Comparison of ENCODE assay signal across 8 cellular contexts in genomic region chr7:68406480-68406879, GRCh38.
"Had no signal": no experiment of that assay in that cellular context is flagged by ENCODE, and none has a peak within 500 bp of the region (broad histone marks: within the 10 kb centered on the region; RNA-seq: fewer than 3 reads in every experiment).

No MANE protein-coding gene starts in this region.

- H3K4me3 ChIP-seq: GM23338, HAP-1, K562 had no signal

- FAIRE-seq: HTR-8/SVneo, K562 had no signal

- ATAC-seq: GM23338, HCT116, K562 had no signal

- H3K9me3 ChIP-seq: HAP-1 had no signal

- H2AFZ ChIP-seq: GM23338 had no signal

- H3K4me2 ChIP-seq: GM23338 had no signal

- H3K36me3 ChIP-seq: HAP-1 had no signal

- H3K4me1 ChIP-seq: HAP-1 had no signal

- DNase-seq: H7, HFFc6, IMR-90 had no signal
